In genomic region chr10:12509794-12510100, GRCh38 we compare ENCODE assay signal across 14 cellular contexts.
"Had no signal": no experiment of that assay in that cellular context is flagged by ENCODE, and none has a peak within 500 bp of the region (broad histone marks: within the 10 kb centered on the region; RNA-seq: fewer than 3 reads in every experiment).

No MANE protein-coding gene starts in this region.

- H3K9ac ChIP-seq: parathyroid adenoma had no signal

- H3K27me3 Mint-ChIP-seq: activated naive CD4-positive, alpha-beta T cell treated with anti-CD3 and anti-CD28 coated beads, Interleukin-2, amount 50 U/mL, for 24 hours; effector memory CD8-positive, alpha-beta T cell; T-helper 17 cell had no signal

- H3K27ac ChIP-seq: brain microvascular endothelial cell, epithelial cell of prostate, gastrocnemius medialis, heart left ventricle, parathyroid adenoma, tibial nerve, uterus, WERI-Rb-1 had no signal

- DNase-seq: activated CD4-positive, alpha-beta T cell treated with anti-CD3 and anti-CD28 coated beads for 4 hours; activated T-cell treated with anti-CD3 and anti-CD28 coated beads for 4 hours; brain microvascular endothelial cell; dermis blood vessel endothelial cell; effector memory CD8-positive, alpha-beta T cell; gastrocnemius medialis; heart left ventricle; T-helper 17 cell; uterus; WERI-Rb-1 had no signal

- H3K36me3 ChIP-seq: brain microvascular endothelial cell, gastrocnemius medialis, heart left ventricle, tibial nerve, uterus, WERI-Rb-1 had no signal

- H3K9me3 Mint-ChIP-seq: activated naive CD4-positive, alpha-beta T cell treated with anti-CD3 and anti-CD28 coated beads, Interleukin-2, amount 50 U/mL, for 24 hours; effector memory CD8-positive, alpha-beta T cell had no signal

- H3K27ac Mint-ChIP-seq: activated naive CD4-positive, alpha-beta T cell treated with anti-CD3 and anti-CD28 coated beads, Interleukin-2, amount 50 U/mL, for 24 hours had no signal

- ATAC-seq: effector memory CD8-positive, alpha-beta T cell; gastrocnemius medialis; heart left ventricle; T-helper 17 cell had no signal

- H3K4me1 ChIP-seq: gastrocnemius medialis, parathyroid adenoma, uterus had no signal

- H3K36me3 Mint-ChIP-seq: activated naive CD4-positive, alpha-beta T cell treated with anti-CD3 and anti-CD28 coated beads, Interleukin-2, amount 50 U/mL, for 24 hours had no signal

- H3K4me3 Mint-ChIP-seq: activated naive CD4-positive, alpha-beta T cell treated with anti-CD3 and anti-CD28 coated beads, Interleukin-2, amount 50 U/mL, for 24 hours; T-helper 17 cell had no signal

- H3K9me3 ChIP-seq: gastrocnemius medialis, heart left ventricle, uterus had no signal

- H3K27me3 ChIP-seq: brain microvascular endothelial cell, gastrocnemius medialis, heart left ventricle, tibial nerve, uterus had no signal

- H3K4me3 ChIP-seq: gastrocnemius medialis, heart left ventricle, tibial nerve, uterus had no signal
